In the genomic region with DNA sequence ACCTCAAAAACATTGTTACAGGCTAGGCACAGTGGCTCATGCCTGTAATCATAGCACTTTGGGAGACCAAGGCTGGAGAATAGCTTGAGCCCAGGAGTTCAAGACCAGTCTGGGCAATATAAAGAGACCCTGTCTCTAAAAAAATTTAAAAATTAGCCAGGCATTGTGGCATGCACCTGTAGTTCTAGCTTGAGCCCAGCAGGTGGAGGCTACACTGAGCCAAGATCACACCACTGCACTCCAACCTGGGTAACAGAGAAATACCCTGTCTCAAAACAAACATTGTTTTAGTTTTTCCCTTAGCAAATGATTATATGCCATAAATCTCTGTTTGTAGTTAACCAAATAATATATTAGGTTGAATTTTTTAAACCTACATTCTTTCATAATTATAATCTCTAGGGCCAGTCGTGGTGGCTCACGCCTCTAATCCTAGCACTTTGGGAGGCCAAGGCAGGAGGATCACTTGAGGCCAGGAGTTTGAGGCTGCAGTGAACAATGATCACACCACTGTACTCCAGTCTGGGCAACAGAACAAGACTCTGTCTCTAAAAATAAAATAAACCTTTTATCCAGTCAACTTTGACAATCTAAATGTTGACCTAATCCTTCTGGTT, we compare ENCODE assay signal across 8 cellular contexts. TPM values are rescaled to one million over a fixed set of nuclear protein-coding genes. Genes with fewer than 3 reads are reported as not detected.
DNase-seq lines count a peak whose midpoint lies in the region; ATAC-seq, FAIRE-seq and TF ChIP-seq lines count a peak whose summit lies in the region.

No MANE protein-coding gene starts in this region.

- peak in 1 of 2 experiments; percentile 61; a peak in 2 of 4 replicates for TF ChIP-seq RAD21 in K562 (CRISPR knock-in tag; conservative IDR thresholded peaks at IDR 0.05 in 1 of 2, IDR thresholded peaks at IDR 0.05 in 1 of 2)

- H3K27me3 ChIP-seq in DND-41 (ENCODE audit: insufficient read depth, low read length, poor library complexity) (no peaks in the 10 kb centered on the region), GM23248 (replicated peaks; ENCODE audit: insufficient read depth) (no peaks in the 10 kb centered on the region), Peyer's patch (no peaks in the 10 kb centered on the region), K562 (ENCODE audit: control insufficient read depth in 2 of 2, insufficient read depth in 2 of 2, low read length in 2 of 2) (no peaks in the 10 kb centered on the region), lower lobe of right lung (ENCODE audit: low read depth) (no peaks in the 10 kb centered on the region)

- no peaks in the 10 kb centered on the region for H4K20me1 ChIP-seq in DND-41 (ENCODE audit: insufficient read depth, low read length)
- no peaks in the 10 kb centered on the region for H4K20me1 ChIP-seq in GM23248 (ENCODE audit: insufficient read depth)
- no peaks in the 10 kb centered on the region for H4K20me1 ChIP-seq in K562 (replicated peaks; ENCODE audit: control insufficient read depth, insufficient read depth, low read length)

- intact Hi-C loops in K562 (cut with micrococcal nuclease) = loop anchor here (1.0 to 2.0 kb wide), 2 partner anchors 169 to 229 kb away; no protein-coding TSS in a partner anchor
- intact Hi-C loops in lower lobe of right lung (cut with DNase I) = no loop called here

- no peaks in the 10 kb centered on the region for H3K4me1 ChIP-seq in DND-41 (ENCODE audit: insufficient read depth, low read length)
- no peaks in the 10 kb centered on the region for H3K4me1 ChIP-seq in GM23248 (ENCODE audit: insufficient read depth)
- H3K4me1 ChIP-seq in Peyer's patch = no peaks in the 10 kb centered on the region
- no peaks in the 10 kb centered on the region for H3K4me1 ChIP-seq in K562 (replicated peaks in 1 of 2; ENCODE audit: control insufficient read depth in 2 of 2, insufficient read depth in 2 of 2, low read length in 2 of 2)
- H3K4me1 ChIP-seq in lower lobe of right lung = no peaks in the 10 kb centered on the region

- 100% methylated on average over 2 of the region's 2 CpGs for WGBS in GM23248 (ENCODE audit: low coverage in 1 of 2, low lambda C conversion rate in 2 of 2, missing lambda C conversion rate in 2 of 2), 2 experiments
- WGBS in K562 (ENCODE audit: insufficient coverage, low coverage, missing lambda C conversion rate) = 94% methylated on average over 2 of the region's 2 CpGs

- in situ Hi-C loops in GM23248 (cut with MboI) (no loop called here), K562 (cut with MboI) (no loop called here)

- no peaks in the 10 kb centered on the region for H3K9me1 ChIP-seq in K562 (ENCODE audit: control insufficient read depth, insufficient read depth, low read length)

- POLR2A ChIA-PET in K562 (lab: Yijun Ruan, JAX) = interaction anchor here (1.7 kb wide), 1 partner anchor 12 kb away, joined by 3 read pairs; no protein-coding TSS in a partner anchor

- no peaks in the 10 kb centered on the region for H3F3A ChIP-seq in GM23248 (ENCODE audit: insufficient read depth)

- TF ChIP-seq CTCF in DND-41 (IDR thresholded peaks at IDR 0.05; ENCODE audit: borderline replicate concordance, extremely low read depth, low read length, poor library complexity, severe bottlenecking) = peak; percentile 69
- peak in 5 of 6 experiments; percentile 37 to 79 (median 67) for TF ChIP-seq CTCF in Peyer's patch (IDR thresholded peaks at IDR 0.05)
- TF ChIP-seq CTCF in K562 (IDR thresholded peaks at IDR 0.05 in 2 of 3, conservative IDR thresholded peaks at IDR 0.05 in 1 of 3; ENCODE audit: insufficient read depth in 2 of 3, low read depth in 1 of 3, low read length in 3 of 3) = peak; percentile 57 to 62 (median 61)
- peak; percentile 63 for TF ChIP-seq CTCF in lower lobe of right lung (IDR thresholded peaks at IDR 0.05)

- H3K36me3 ChIP-seq in DND-41 (ENCODE audit: insufficient read depth, low read length) = no peaks in the 10 kb centered on the region
- H3K36me3 ChIP-seq in GM23248 (ENCODE audit: low read depth) = no peaks in the 10 kb centered on the region
- H3K36me3 ChIP-seq in Peyer's patch = no peaks in the 10 kb centered on the region
- 0 out of 3 replicates have a peak, but pooled peaks cover 2% of the 10 kb centered on the region for H3K36me3 ChIP-seq in K562 (ENCODE audit: control insufficient read depth, insufficient read depth, low read length)
- no peaks in the 10 kb centered on the region for H3K36me3 ChIP-seq in lower lobe of right lung

- H3K79me2 ChIP-seq in DND-41 (ENCODE audit: insufficient read depth, low read length) = no peaks in the 10 kb centered on the region
- H3K79me2 ChIP-seq in GM23248 (ENCODE audit: insufficient read depth) = no peaks in the 10 kb centered on the region
- H3K79me2 ChIP-seq in K562 (ENCODE audit: control insufficient read depth, insufficient read depth, low read length) = no peaks in the 10 kb centered on the region

- DNase-seq in DND-41 = peak; percentile 46
- peak; percentile 41 for DNase-seq in GM23248
- no peak for DNase-seq in Peyer's patch
- peak in 1 of 4 experiments; percentile 35 for DNase-seq in K562 (ENCODE audit: extremely low read depth in 1 of 4, low spot score in 3 of 4)
- no peak for DNase-seq in lower lobe of right lung
- DNase-seq in iPS-NIHi11 (ENCODE audit: low spot score) = no peak

- no peak for TF ChIP-seq EP300 in K562 (IDR thresholded peaks at IDR 0.05; ENCODE audit: low read length)

- no peak for TF ChIP-seq POLR2A in Peyer's patch (IDR thresholded peaks at IDR 0.05)
- TF ChIP-seq POLR2A in K562 (conservative IDR thresholded peaks at IDR 0.05) = no peak

- H3K4me2 ChIP-seq in DND-41 (ENCODE audit: insufficient read depth, low read length) (no peak overlapping the region), GM23248 (ENCODE audit: unreplicated experiment) (no peak overlapping the region), K562 (ENCODE audit: insufficient read depth, low read length) (no peak overlapping the region)

- H3K27ac ChIP-seq in DND-41 (ENCODE audit: low read length) = no peak overlapping the region
- H3K27ac ChIP-seq in GM23248 = no peak overlapping the region
- no peak overlapping the region for H3K27ac ChIP-seq in Peyer's patch
- no peak overlapping the region for H3K27ac ChIP-seq in K562 (ENCODE audit: extremely low read depth, low read depth, low read length)
- H3K27ac ChIP-seq in lower lobe of right lung = no peak overlapping the region

- ATAC-seq in DND-41 (ENCODE audit: insufficient read depth, low read depth) = peak; percentile 86
- ATAC-seq in K562 = peak; percentile 85
- peak; percentile 63 to 70 for ATAC-seq in lower lobe of right lung
- no peak for ATAC-seq in GM18861 (IDR thresholded peaks at IDR 0.05; ENCODE audit: unreplicated experiment)
- no peak for ATAC-seq in GM21825 (IDR thresholded peaks at IDR 0.05; ENCODE audit: unreplicated experiment)

- FAIRE-seq in K562 (lab: Jason Lieb, UNC) = peak; percentile 90

- BruUV-seq in K562 (replicated peaks; lab: Mats Ljungman, UMichigan) = no TSS peak

- CTCF ChIA-PET in K562 (lab: Yijun Ruan, JAX; ENCODE audit: low intra/inter-chr PET ratio) = interaction anchor here (0.8 kb wide), 1 partner anchor 228 kb away, joined by 3 read pairs; no protein-coding TSS in a partner anchor

- no peak overlapping the region for H3K9ac ChIP-seq in DND-41 (ENCODE audit: low read depth, low read length)
- H3K9ac ChIP-seq in GM23248 = no peak overlapping the region
- no peak overlapping the region for H3K9ac ChIP-seq in K562 (ENCODE audit: insufficient read depth in 1 of 2, low read depth in 2 of 2, low read length in 2 of 2)

- H3K9me3 ChIP-seq in DND-41 (ENCODE audit: insufficient read depth, low read length, severe bottlenecking) (no peaks in the 10 kb centered on the region), GM23248 (ENCODE audit: low read depth) (no peaks in the 10 kb centered on the region), Peyer's patch (no peaks in the 10 kb centered on the region), K562 (replicated peaks; ENCODE audit: control insufficient read depth, insufficient read depth, low read depth, low read length) (no peaks in the 10 kb centered on the region), lower lobe of right lung (no peaks in the 10 kb centered on the region)

- no peak overlapping the region for H3K4me3 ChIP-seq in DND-41 (ENCODE audit: low read depth in 1 of 2, low read length in 2 of 2)
- H3K4me3 ChIP-seq in GM23248 = no peak overlapping the region
- no peak overlapping the region for H3K4me3 ChIP-seq in Peyer's patch
- no peak overlapping the region for H3K4me3 ChIP-seq in K562
- H3K4me3 ChIP-seq in lower lobe of right lung = no peak overlapping the region

- H3K9me2 ChIP-seq in GM23248 (ENCODE audit: insufficient read depth) = no peaks in the 10 kb centered on the region

- H2AFZ ChIP-seq in DND-41 (ENCODE audit: low read depth, low read length) (no peak overlapping the region), GM23248 (no peak overlapping the region), K562 (ENCODE audit: low read depth, low read length) (no peak overlapping the region)

TF ChIP-seq in K562, 482 proteins besides CTCF, POLR2A, EP300 and RAD21:
- peak; percentile 47 for TF ChIP-seq SMC3 (conservative IDR thresholded peaks at IDR 0.05; ENCODE audit: insufficient read depth, low read depth, low read length)
- TF ChIP-seq MTF1 (CRISPR knock-in tag; IDR thresholded peaks at IDR 0.05; ENCODE audit: borderline replicate concordance) = no peak

RNA-seq across cellular contexts. Expression of a gene that starts 13.3 kb away (rescaled TPM):
- 51.1 and 51.2 TPM in 2 replicates for total RNA-seq in GM23248 (2014; rRNA removed; shearing (Covaris generic))
- polyA plus RNA-seq in GM23248 (2016; fragmentation: Nextera tagmentation; extraction: Ambion mirVana) = 54.7 and 55.0 TPM in 2 replicates
- 10 to 100 TPM; 21.4 to 32.2 (median 25.3) TPM for total RNA-seq in Peyer's patch
- 15.6 and 19.6 TPM in 2 replicates for total RNA-seq in K562 (2011; cell fraction: chromatin; rRNA removed; ENCODE audit: low replicate concordance)
- 12.3 and 13.0 TPM in 2 replicates for total RNA-seq in K562 (2011; cell fraction: nucleolus; rRNA removed)
- 15.0 and 16.5 TPM in 2 replicates for total RNA-seq in K562 (2011; cell fraction: nucleoplasm; rRNA removed)
- total RNA-seq in K562 (2014; rRNA removed) = 7.3 and 10.7 TPM in 2 replicates
- 15.6 and 16.9 TPM in 2 replicates for total RNA-seq in K562 (2014; rRNA removed; fragmentation: Illumina TruSeq; extraction: Trizol)
- 13.7 and 15.3 TPM in 2 replicates for total RNA-seq in K562 (2015; rRNA removed; fragmentation: Illumina TruSeq; extraction: Trizol)
- 12.4 and 12.5 TPM in 2 replicates for total RNA-seq in K562 (2021)
- 8.8 and 10.3 TPM in 2 replicates for polyA plus RNA-seq in K562 (2011; rRNA removed)
- polyA plus RNA-seq in K562 (2011; cell fraction: cytosol; rRNA removed) = 2.5 and 6.6 TPM in 2 replicates
- 2.6 and 3.8 TPM in 2 replicates for polyA plus RNA-seq in K562 (2011; cell fraction: nucleus; rRNA removed)
- polyA plus RNA-seq in K562 (2012) = 7.3 and 7.7 TPM in 2 replicates
- 10.1 and 10.3 TPM in 2 replicates for polyA plus RNA-seq in K562 (2014; fragmentation: Illumina TruSeq; extraction: Trizol)
- polyA plus RNA-seq in K562 (2014; fragmentation: Nextera tagmentation; extraction: Ambion mirVana) = 10 to 100 TPM; 27.8 to 31.7 TPM
- 11.2 and 12.1 TPM in 2 replicates for polyA plus RNA-seq in K562 (2014; rRNA removed)
- polyA minus RNA-seq in K562 (2011; rRNA and poly(A)+ RNA removed) = 20.1 and 20.4 TPM in 2 replicates
- polyA minus RNA-seq in K562 (2011; cell fraction: cytosol; rRNA and poly(A)+ RNA removed) = 4.9 and 10.2 TPM in 2 replicates
- 4.4 and 7.0 TPM in 2 replicates for polyA minus RNA-seq in K562 (2011; cell fraction: nucleus; rRNA and poly(A)+ RNA removed)
- 35.9 TPM for total RNA-seq in lower lobe of right lung

Comparison
In these comparisons a context has a peak if more than half of its experiments do, and no peak if none do; other contexts are left out.
1. ATAC-seq: peak in DND-41 (single experiment), K562 (single experiment) and lower lobe of right lung (2 of 2); none in GM18861 (single experiment) and GM21825 (single experiment).
2. DNase-seq: peak in DND-41 (single experiment) and GM23248 (single experiment); none in Peyer's patch (0 of 3), lower lobe of right lung (single experiment) and iPS-NIHi11 (single experiment).
3. Peak in every context shown above with its lines, with median percentiles within 50 percentile points of each other: CTCF ChIP-seq.